ENCODE assay signal across 9 cellular contexts in genomic region chr6:15287670-15288069, GRCh38. TPM values are rescaled to one million over a fixed set of nuclear protein-coding genes. Genes with fewer than 3 reads are reported as not detected.
DNase-seq lines count a peak whose midpoint lies in the region; ATAC-seq, FAIRE-seq and TF ChIP-seq lines count a peak whose summit lies in the region.
"Had no signal": no experiment of that assay in that cellular context is flagged by ENCODE, and none has a peak within 500 bp of the region (broad histone marks: within the 10 kb centered on the region; RNA-seq: fewer than 3 reads in every experiment).

No MANE protein-coding gene starts in this region.

- H3K4me1 Mint-ChIP-seq in activated naive CD8-positive, alpha-beta T cell treated with anti-CD3 and anti-CD28 coated beads, Interleukin-2, amount 10 ng/mL, durations not matched to agents 7 days and 5 days: peaks cover 41% of the 10 kb centered on the region

- H3K27me3 Mint-ChIP-seq in activated naive CD8-positive, alpha-beta T cell treated with anti-CD3 and anti-CD28 coated beads, Interleukin-2, amount 10 ng/mL, durations not matched to agents 7 days and 5 days: no peaks in the 10 kb centered on the region

- POLR2A ChIA-PET in activated naive CD8-positive, alpha-beta T cell treated with anti-CD3 and anti-CD28 coated beads, Interleukin-2, amount 10 ng/mL, durations not matched to agents 7 days and 5 days (lab: Charles Lee): interaction anchor here (0.5 to 4.1 kb wide), 2 partner anchors 39 to 41 kb away, joined by 5 to 15 read pairs; no protein-coding TSS in a partner anchor
- POLR2A ChIA-PET in PC-3 (lab: Charles Lee; ENCODE audit: unreplicated experiment): no interaction called here

- intact Hi-C loops in PC-3 (cut with micrococcal nuclease): no loop called here

- H2AFZ ChIP-seq in PC-3 (ENCODE audit: low read length): no peak overlapping the region

- 0 out of 2 replicates have a peak, but pooled peaks cover 3% of the 10 kb centered on the region for H3K36me3 ChIP-seq in PC-3 (ENCODE audit: low read depth, low read length)

- peaks cover 26% of the 10 kb centered on the region; the same call in 1 of the 2 replicates for H4K20me1 ChIP-seq in PC-3 (ENCODE audit: low read length)

- no peak overlapping the region for H3K4me2 ChIP-seq in PC-3 (ENCODE audit: low read length)

- no peaks in the 10 kb centered on the region for H3K9me3 Mint-ChIP-seq in activated naive CD8-positive, alpha-beta T cell treated with anti-CD3 and anti-CD28 coated beads, Interleukin-2, amount 10 ng/mL, durations not matched to agents 7 days and 5 days

- H3K27me3 ChIP-seq in PC-3 (ENCODE audit: low read length): no peaks in the 10 kb centered on the region

- no peaks in the 10 kb centered on the region for H3K9me3 ChIP-seq in PC-3 (ENCODE audit: low read length)

- peaks cover 83% of the 10 kb centered on the region for H3K79me2 ChIP-seq in PC-3 (ENCODE audit: low read length)

- peaks cover 39% of the 10 kb centered on the region for H3K4me1 ChIP-seq in PC-3 (ENCODE audit: insufficient read depth, low read length)

- no peak overlapping the region for H3K9ac ChIP-seq in PC-3 (ENCODE audit: low read length)

- H3K9me2 ChIP-seq in PC-3 (replicated peaks; ENCODE audit: low read length): no peaks in the 10 kb centered on the region

- CTCF ChIA-PET in PC-3 (lab: Charles Lee): no interaction called here

- H3K27ac Mint-ChIP-seq in activated naive CD8-positive, alpha-beta T cell treated with anti-CD3 and anti-CD28 coated beads, Interleukin-2, amount 10 ng/mL, durations not matched to agents 7 days and 5 days: peak overlapping the region; percentile 32

- DNase-seq in GM12891 (ENCODE audit: insufficient read length, low spot score): peak; percentile 56
- DNase-seq in activated naive CD8-positive, alpha-beta T cell treated with anti-CD3 and anti-CD28 coated beads, Interleukin-2, amount 10 ng/mL, durations not matched to agents 7 days and 5 days: no peak
- no peak for DNase-seq in PC-3
- DNase-seq in NCI-H1092 (lab: John Stamatoyannopoulos, UW): no peak
- no peak for DNase-seq in activated T-cell treated with anti-CD3 and anti-CD28 coated beads for 4 hours
- DNase-seq in GOT3 (lab: John Stamatoyannopoulos, UW): no peak

- peaks cover 27% of the 10 kb centered on the region for H3K36me3 Mint-ChIP-seq in activated naive CD8-positive, alpha-beta T cell treated with anti-CD3 and anti-CD28 coated beads, Interleukin-2, amount 10 ng/mL, durations not matched to agents 7 days and 5 days

- no peak overlapping the region for H3K27ac ChIP-seq in PC-3 (ENCODE audit: low read length)

- no TSS peak for BruUV-seq in PC-3 (replicated peaks; lab: Mats Ljungman, UMichigan)

- 0 out of 2 replicates have a peak, but pooled peaks have one; percentile 41 for TF ChIP-seq POLR2A in GM12891 (IDR thresholded peaks at IDR 0.05; ENCODE audit: low read depth, low read length)

- ATAC-seq in GM21360 (IDR thresholded peaks at IDR 0.05; ENCODE audit: unreplicated experiment) (peak; percentile 95), HG03354 (IDR thresholded peaks at IDR 0.05; ENCODE audit: poor library complexity, severe bottlenecking, unreplicated experiment) (peak; percentile 98), PC-3 (no peak)
- no peak for ATAC-seq in activated naive CD8-positive, alpha-beta T cell treated with anti-CD3 and anti-CD28 coated beads, Interleukin-2, amount 10 ng/mL, durations not matched to agents 7 days and 5 days (ENCODE audit: low read depth)

- H3F3A ChIP-seq in PC-3 (ENCODE audit: low read length, unreplicated experiment): no peaks in the 10 kb centered on the region

- no peak overlapping the region for H3K4me3 Mint-ChIP-seq in activated naive CD8-positive, alpha-beta T cell treated with anti-CD3 and anti-CD28 coated beads, Interleukin-2, amount 10 ng/mL, durations not matched to agents 7 days and 5 days

- H3K4me3 ChIP-seq in PC-3 (ENCODE audit: low read length): no peak overlapping the region

- no peak for TF ChIP-seq CTCF in PC-3 (conservative IDR thresholded peaks at IDR 0.05; ENCODE audit: low read depth, low read length)

- FAIRE-seq in GM12891 (lab: Jason Lieb, UNC): peak; percentile 95
- FAIRE-seq: islet of Langerhans had no signal

TF ChIP-seq in GM12891, 5 proteins besides CTCF, POLR2A, EP300 and RAD21:
- 0 out of 2 replicates have a peak, but pooled peaks have one; percentile 47 for TF ChIP-seq POU2F2 (IDR thresholded peaks at IDR 0.05; ENCODE audit: low read depth, low read length)
- TF ChIP-seq SPI1 (IDR thresholded peaks at IDR 0.05; ENCODE audit: low read depth, low read length): peak; percentile 100
- no peak for TF ChIP-seq TAF1 (IDR thresholded peaks at IDR 0.05; ENCODE audit: low read depth, low read length)
- no peak for TF ChIP-seq POLR2AphosphoS5 (IDR thresholded peaks at IDR 0.05; ENCODE audit: low read depth, low read length)
- TF ChIP-seq PAX5 (IDR thresholded peaks at IDR 0.05; ENCODE audit: insufficient read depth, low read length, severe bottlenecking): no peak
TF ChIP-seq in GM12891: peak in this region for 2.

RNA-seq across cellular contexts. Expression of gene JARID2, which starts 41.8 kb away (rescaled TPM):
- 10.5 TPM for polyA plus RNA-seq in GM12891 (2012; ENCODE audit: low read depth, missing spikeins)
- total RNA-seq in activated naive CD8-positive, alpha-beta T cell treated with anti-CD3 and anti-CD28 coated beads, Interleukin-2, amount 10 ng/mL, durations not matched to agents 7 days and 5 days: 10 to 100 TPM; 30.0 to 31.5 TPM
- 11.0 and 13.1 TPM in 2 replicates for total RNA-seq in PC-3 (2014; rRNA removed)

Comparison
In these comparisons a context has a peak if more than half of its experiments do, and no peak if none do; other contexts are left out.
1. ATAC-seq: peak in GM21360 (single experiment) and HG03354 (single experiment); none in activated naive CD8-positive, alpha-beta T cell treated with anti-CD3 and anti-CD28 coated beads, Interleukin-2, amount 10 ng/mL, durations not matched to agents 7 days and 5 days (single experiment) and PC-3 (single experiment).